Comparison of ENCODE assay signal across 8 cellular contexts in the genomic region with DNA sequence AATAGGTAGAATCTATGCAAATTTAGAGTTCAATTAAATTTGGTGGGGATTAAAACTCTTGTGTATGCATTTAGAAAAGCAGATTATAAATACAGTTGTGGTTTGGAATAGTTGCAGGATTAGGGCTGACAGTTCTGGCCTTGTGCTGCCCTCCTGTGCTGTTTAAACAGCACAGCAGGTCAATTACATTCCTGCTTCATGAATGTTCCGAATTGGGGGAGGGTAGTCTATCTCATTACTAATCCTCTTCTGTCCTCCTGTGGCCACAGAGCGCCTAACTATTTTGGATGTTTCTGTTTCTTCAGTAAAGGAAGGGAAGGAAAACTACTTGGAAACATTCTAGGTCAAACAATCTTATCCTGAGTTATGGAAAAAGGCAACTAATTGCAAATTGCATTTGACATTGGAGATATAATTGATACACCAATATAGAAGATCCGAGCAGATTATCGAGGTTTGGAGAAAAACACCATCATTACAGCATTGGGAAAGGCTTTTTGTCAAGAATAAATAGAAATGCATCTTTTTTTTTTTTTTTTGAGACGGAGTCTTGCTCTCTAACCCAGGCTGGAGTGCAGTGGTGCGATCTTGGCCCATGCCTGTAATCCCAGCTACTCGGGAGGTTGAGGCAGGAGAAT. TPM values are rescaled to one million over a fixed set of nuclear protein-coding genes. Genes with fewer than 3 reads are reported as not detected.
DNase-seq lines count a peak whose midpoint lies in the region; ATAC-seq, FAIRE-seq and TF ChIP-seq lines count a peak whose summit lies in the region.

No MANE protein-coding gene starts in this region.

- H2AFZ ChIP-seq in parathyroid adenoma = no peak overlapping the region

- no peak overlapping the region for H3K27ac ChIP-seq in parathyroid adenoma

- FAIRE-seq in GM18507 (lab: Jason Lieb, UNC) = peak; percentile 69

- DNase-seq in CD14-positive monocyte (ENCODE audit: low spot score) = peak; percentile 48
- no peak for DNase-seq in GM18507 (ENCODE audit: extremely low spot score, insufficient read length, low read depth)
- DNase-seq in NCI-H446 (lab: John Stamatoyannopoulos, UW) = peak; percentile 74 to 91
- DNase-seq in activated T-helper 2 cell treated with anti-CD3 and anti-CD28 coated beads, Interferon-gamma antibody, Interleukin-2, Interleukin-4, amounts not matched to agents 10 μg/mL and 5 μg/mL and 100 μg/mL, durations not matched to agents 14 hours and 24 hours and 36 hours (ENCODE audit: low spot score) = no peak
- peak; percentile 88 for DNase-seq in glomerular visceral epithelial cell (ENCODE audit: extremely low spot score)

- H3K4me3 Mint-ChIP-seq in CD14-positive monocyte = no peak overlapping the region
- no peak overlapping the region for H3K4me3 Mint-ChIP-seq in activated T-helper 2 cell treated with anti-CD3 and anti-CD28 coated beads, Interferon-gamma antibody, Interleukin-2, Interleukin-4, amounts not matched to agents 10 μg/mL and 5 μg/mL and 100 μg/mL, durations not matched to agents 14 hours and 24 hours and 36 hours (ENCODE audit: low read depth)

- no peaks in the 10 kb centered on the region for H3K9me3 Mint-ChIP-seq in CD14-positive monocyte
- no peaks in the 10 kb centered on the region for H3K9me3 Mint-ChIP-seq in activated T-helper 2 cell treated with anti-CD3 and anti-CD28 coated beads, Interferon-gamma antibody, Interleukin-2, Interleukin-4, amounts not matched to agents 10 μg/mL and 5 μg/mL and 100 μg/mL, durations not matched to agents 14 hours and 24 hours and 36 hours

- no peaks in the 10 kb centered on the region for H3K79me2 ChIP-seq in parathyroid adenoma

- no peaks in the 10 kb centered on the region for H3K27me3 ChIP-seq in parathyroid adenoma (ENCODE audit: control insufficient read depth, insufficient read depth, low read length)

- peak; percentile 92 for TF ChIP-seq CTCF in CD14-positive monocyte (IDR thresholded peaks at IDR 0.05)
- TF ChIP-seq CTCF in parathyroid adenoma (IDR thresholded peaks at IDR 0.05) = peak; percentile 98

- intact Hi-C loops in CD14-positive monocyte (cut with micrococcal nuclease) = loop anchor here (5.0 to 10.0 kb wide), 5 partner anchors 60 to 347 kb away; partner anchors contain the start of genes BORCS5 (in 1 of the 2) and DUSP16 (in 1 of the 2)
- intact Hi-C loops in activated T-helper 2 cell treated with anti-CD3 and anti-CD28 coated beads, Interferon-gamma antibody, Interleukin-2, Interleukin-4, amounts not matched to agents 10 μg/mL and 5 μg/mL and 100 μg/mL, durations not matched to agents 14 hours and 24 hours and 36 hours (cut with micrococcal nuclease) = loop anchor here (1.0 to 2.0 kb wide), 3 partner anchors 94 to 328 kb away; partner anchors contain the start of gene CREBL2

- no peak overlapping the region for H3K4me2 ChIP-seq in parathyroid adenoma (ENCODE audit: low read length)

- no peak overlapping the region for H3K9ac ChIP-seq in parathyroid adenoma

- peaks cover 18% of the 10 kb centered on the region for H3K4me1 ChIP-seq in parathyroid adenoma

- no peaks in the 10 kb centered on the region for H3K9me3 ChIP-seq in parathyroid adenoma (ENCODE audit: control insufficient read depth, low read length)

- peaks cover 15% of the 10 kb centered on the region for H3K4me1 Mint-ChIP-seq in CD14-positive monocyte
- peaks cover 21% of the 10 kb centered on the region for H3K4me1 Mint-ChIP-seq in activated T-helper 2 cell treated with anti-CD3 and anti-CD28 coated beads, Interferon-gamma antibody, Interleukin-2, Interleukin-4, amounts not matched to agents 10 μg/mL and 5 μg/mL and 100 μg/mL, durations not matched to agents 14 hours and 24 hours and 36 hours (ENCODE audit: low read depth)

- ATAC-seq in HG03342 (IDR thresholded peaks at IDR 0.05; ENCODE audit: unreplicated experiment) (peak; percentile 78), HG02588 (IDR thresholded peaks at IDR 0.05; ENCODE audit: unreplicated experiment) (no peak)

- no peaks in the 10 kb centered on the region for H3K36me3 Mint-ChIP-seq in CD14-positive monocyte
- H3K36me3 Mint-ChIP-seq in activated T-helper 2 cell treated with anti-CD3 and anti-CD28 coated beads, Interferon-gamma antibody, Interleukin-2, Interleukin-4, amounts not matched to agents 10 μg/mL and 5 μg/mL and 100 μg/mL, durations not matched to agents 14 hours and 24 hours and 36 hours (ENCODE audit: low read depth) = peaks cover 4% of the 10 kb centered on the region

- peak overlapping the region in 1 of 7 donors; percentile 28 for H3K27ac Mint-ChIP-seq in CD14-positive monocyte
- peak overlapping the region; percentile 36 for H3K27ac Mint-ChIP-seq in activated T-helper 2 cell treated with anti-CD3 and anti-CD28 coated beads, Interferon-gamma antibody, Interleukin-2, Interleukin-4, amounts not matched to agents 10 μg/mL and 5 μg/mL and 100 μg/mL, durations not matched to agents 14 hours and 24 hours and 36 hours

- no peak overlapping the region for H3K4me3 ChIP-seq in parathyroid adenoma (ENCODE audit: low read depth, low read length)

- H3K27me3 Mint-ChIP-seq in CD14-positive monocyte (ENCODE audit: low read depth in 3 of 3) = no peaks in the 10 kb centered on the region
- no peaks in the 10 kb centered on the region for H3K27me3 Mint-ChIP-seq in activated T-helper 2 cell treated with anti-CD3 and anti-CD28 coated beads, Interferon-gamma antibody, Interleukin-2, Interleukin-4, amounts not matched to agents 10 μg/mL and 5 μg/mL and 100 μg/mL, durations not matched to agents 14 hours and 24 hours and 36 hours (ENCODE audit: low read depth)

- no peaks in the 10 kb centered on the region for H3K36me3 ChIP-seq in parathyroid adenoma (ENCODE audit: control insufficient read depth, insufficient read depth, low read length)

RNA-seq across cellular contexts. Expression of gene GPR19, which starts 8.7 kb away (rescaled TPM):
- polyA plus RNA-seq in CD14-positive monocyte = not detected
- 8.9 and 12.2 TPM in 2 replicates for total RNA-seq in activated T-helper 2 cell treated with anti-CD3 and anti-CD28 coated beads, Interferon-gamma antibody, Interleukin-2, Interleukin-4, amounts not matched to agents 10 μg/mL and 5 μg/mL and 100 μg/mL, durations not matched to agents 14 hours and 24 hours and 36 hours

RNA-seq across cellular contexts. Expression of gene CDKN1B, which starts 12.5 kb away (rescaled TPM):
- 1 to 10 TPM; 9.2 to 9.5 TPM for polyA plus RNA-seq in CD14-positive monocyte
- total RNA-seq in activated T-helper 2 cell treated with anti-CD3 and anti-CD28 coated beads, Interferon-gamma antibody, Interleukin-2, Interleukin-4, amounts not matched to agents 10 μg/mL and 5 μg/mL and 100 μg/mL, durations not matched to agents 14 hours and 24 hours and 36 hours = 49.0 and 53.4 TPM in 2 replicates

Comparison
In these comparisons a context has a peak if more than half of its experiments do, and no peak if none do; other contexts are left out.
1. DNase-seq: peak in CD14-positive monocyte (single experiment), NCI-H446 (2 of 2) and glomerular visceral epithelial cell (single experiment); none in GM18507 (single experiment) and activated T-helper 2 cell treated with anti-CD3 and anti-CD28 coated beads, Interferon-gamma antibody, Interleukin-2, Interleukin-4, amounts not matched to agents 10 μg/mL and 5 μg/mL and 100 μg/mL, durations not matched to agents 14 hours and 24 hours and 36 hours (single experiment).